In the genomic region with DNA sequence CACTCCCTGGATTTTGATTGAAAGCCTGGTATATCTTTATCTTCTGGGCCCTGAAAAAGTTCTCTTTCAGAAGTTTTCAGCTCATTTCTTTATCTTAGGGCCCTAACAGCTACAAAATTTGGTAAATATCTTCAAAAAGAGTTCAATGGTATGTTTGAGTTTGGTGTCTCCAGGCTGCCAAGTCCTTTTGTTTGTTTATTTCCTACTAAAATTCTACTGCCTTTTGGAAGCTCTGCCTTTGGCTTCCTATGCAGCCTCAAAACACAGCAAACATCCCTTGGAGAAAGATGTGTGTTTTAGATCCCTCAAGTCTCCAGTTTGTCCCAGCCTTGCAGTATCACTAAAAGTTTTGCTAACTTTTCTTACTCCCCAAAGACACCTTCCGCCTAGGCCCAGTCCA, we compare ENCODE assay signal across 33 cellular contexts.
"Had no signal": no experiment of that assay in that cellular context is flagged by ENCODE, and none has a peak within 500 bp of the region (broad histone marks: within the 10 kb centered on the region; RNA-seq: fewer than 3 reads in every experiment).

No MANE protein-coding gene starts in this region.

- H3K4me3 ChIP-seq: coronary artery, dorsolateral prefrontal cortex, esophagus squamous epithelium, gastroesophageal sphincter had no signal

- FAIRE-seq: astrocyte, bronchial epithelial cell, endometrium, endothelial cell of umbilical vein had no signal

- H3K36me3 ChIP-seq: brain microvascular endothelial cell, esophagus squamous epithelium, gastroesophageal sphincter, WERI-Rb-1 had no signal

- H3K27me3 ChIP-seq: brain microvascular endothelial cell, dorsolateral prefrontal cortex, esophagus squamous epithelium, gastroesophageal sphincter had no signal

- H3K9me3 ChIP-seq: esophagus squamous epithelium, gastroesophageal sphincter had no signal

- H3K4me1 ChIP-seq: esophagus squamous epithelium, gastroesophageal sphincter had no signal

- ATAC-seq: activated CD4-positive, CD25-positive, alpha-beta regulatory T cell treated with anti-CD3 and anti-CD28 coated beads, Interleukin-2, amount 50 U/mL, for 24 hours; activated CD8-positive, alpha-beta T cell treated with anti-CD3 and anti-CD28 coated beads for 36 hours; activated T-cell treated with anti-CD3 and anti-CD28 coated beads, Interleukin-2, amount 50 U/mL, for 4 hours; activated T-helper 17 cell treated with anti-CD3 and anti-CD28 coated beads, Interleukin-2, amount 50 U/mL, for 72 hours; effector memory CD8-positive, alpha-beta T cell; gastroesophageal sphincter; T-helper 17 cell had no signal

- DNase-seq: activated B cell treated with CpG ODN at 0.5 μM for 24 hours; activated CD4-positive, alpha-beta T cell treated with anti-CD3 and anti-CD28 coated beads for 48 hours; activated CD4-positive, alpha-beta T cell treated with anti-CD3 and anti-CD28 coated beads, Interleukin-2, amount 50 U/mL, for 1 hour; activated CD4-positive, alpha-beta T cell treated with anti-CD3 and anti-CD28 coated beads, Interleukin-2, amount 50 U/mL, for 48 hours; activated CD8-positive, alpha-beta memory T cell treated with anti-CD3 and anti-CD28 coated beads for 24 hours; activated CD8-positive, alpha-beta T cell treated with anti-CD3 and anti-CD28 coated beads for 36 hours; activated effector memory CD4-positive, alpha-beta T cell treated with Interleukin-2 at 50 U/mL for 16 hours; activated gamma-delta T cell treated with Interleukin-2 at 50 U/mL for 16 hours; activated naive CD4-positive, alpha-beta T cell treated with anti-CD3 and anti-CD28 coated beads, Interleukin-2, amount 50 U/mL, for 16 hours; activated naive CD4-positive, alpha-beta T cell treated with Interleukin-2 at 50 U/mL for 16 hours; activated T-cell treated with anti-CD3 and anti-CD28 coated beads, Interleukin-2, amount 50 U/mL, for 4 hours; amniotic stem cell; anterior cingulate cortex; brain microvascular endothelial cell; central memory CD4-positive, alpha-beta T cell; dorsolateral prefrontal cortex; effector CD4-positive, alpha-beta T cell; effector memory CD8-positive, alpha-beta T cell; esophagus squamous epithelium; foreskin melanocyte; T-helper 1 cell; T-helper 17 cell; T1000; WERI-Rb-1 had no signal

- H3K27ac ChIP-seq: brain microvascular endothelial cell, coronary artery, epithelial cell of prostate, esophagus squamous epithelium, gastroesophageal sphincter, WERI-Rb-1 had no signal
